Comparison of ENCODE assay signal across 8 cellular contexts in genomic region chr11:4095509-4096230, GRCh38. TPM values are rescaled to one million over a fixed set of nuclear protein-coding genes. Genes with fewer than 3 reads are reported as not detected.
DNase-seq lines count a peak whose midpoint lies in the region; ATAC-seq and TF ChIP-seq lines count a peak whose summit lies in the region.

No MANE protein-coding gene starts in this region.

- H3K4me3 ChIP-seq in OCI-LY1 (ENCODE audit: low read depth, low read length, poor library complexity, severe bottlenecking), result peak overlapping the region; percentile 85
- H3K4me3 ChIP-seq in muscle layer of colon (ENCODE audit: low read depth in 1 of 2, low read length in 2 of 2), result peak overlapping the region; percentile 62 to 70

- H3K4me3 Mint-ChIP-seq in activated CD4-positive, alpha-beta T cell treated with anti-CD3 and anti-CD28 coated beads, Interleukin-2, amount 10 ng/mL, durations not matched to agents 24 days and 14 days, result peak overlapping the region; percentile 98

- H3K4me1 ChIP-seq in OCI-LY1 (ENCODE audit: insufficient read depth, low read length, severe bottlenecking), result peaks cover 34% of the 10 kb centered on the region
- peaks cover 12% of the 10 kb centered on the region for H3K4me1 ChIP-seq in muscle layer of colon (ENCODE audit: insufficient read depth, low read length)

- no peaks in the 10 kb centered on the region for H3K9me2 ChIP-seq in OCI-LY1 (ENCODE audit: low read depth, low read length)

- TF ChIP-seq CTCF in OCI-LY1 (IDR thresholded peaks at IDR 0.05; ENCODE audit: low read length), result peak; percentile 18; the same call in 1 of the 2 replicates

- peaks cover 55% of the 10 kb centered on the region for H3K79me2 ChIP-seq in OCI-LY1 (ENCODE audit: insufficient read depth, low read length)

- H3K27ac ChIP-seq in OCI-LY1 (ENCODE audit: low read depth, low read length, poor library complexity, severe bottlenecking) (peak overlapping the region; percentile 78), muscle layer of colon (ENCODE audit: low read depth, low read length) (peak overlapping the region; percentile 97)

- H3K36me3 Mint-ChIP-seq in activated CD4-positive, alpha-beta T cell treated with anti-CD3 and anti-CD28 coated beads, Interleukin-2, amount 10 ng/mL, durations not matched to agents 24 days and 14 days (ENCODE audit: low read depth), result peaks cover 47% of the 10 kb centered on the region

- no peak overlapping the region for H2AFZ ChIP-seq in OCI-LY1 (ENCODE audit: low read length)

- no peaks in the 10 kb centered on the region for H4K20me1 ChIP-seq in OCI-LY1 (ENCODE audit: insufficient read depth, low read length)

- H3K27me3 ChIP-seq in OCI-LY1 (ENCODE audit: insufficient read depth, low read length) (no peaks in the 10 kb centered on the region), muscle layer of colon (ENCODE audit: control insufficient read depth in 1 of 2, insufficient read depth in 2 of 2, low read length in 2 of 2) (no peaks in the 10 kb centered on the region)

- H3K9ac ChIP-seq in OCI-LY1 (ENCODE audit: low read length), result peak overlapping the region; percentile 91
- peak overlapping the region; percentile 90 for H3K9ac ChIP-seq in muscle layer of colon (ENCODE audit: low read length)

- intact Hi-C loops in activated CD4-positive, alpha-beta T cell treated with anti-CD3 and anti-CD28 coated beads, Interleukin-2, amount 10 ng/mL, durations not matched to agents 24 days and 14 days (cut with micrococcal nuclease), result no loop called here

- H3K9me3 Mint-ChIP-seq in activated CD4-positive, alpha-beta T cell treated with anti-CD3 and anti-CD28 coated beads, Interleukin-2, amount 10 ng/mL, durations not matched to agents 24 days and 14 days, result no peaks in the 10 kb centered on the region

- no peaks in the 10 kb centered on the region for H3K27me3 Mint-ChIP-seq in activated CD4-positive, alpha-beta T cell treated with anti-CD3 and anti-CD28 coated beads, Interleukin-2, amount 10 ng/mL, durations not matched to agents 24 days and 14 days

- H3K9me3 ChIP-seq in OCI-LY1 (ENCODE audit: low read length) (no peaks in the 10 kb centered on the region), muscle layer of colon (ENCODE audit: low read length) (no peaks in the 10 kb centered on the region)

- H3K4me2 ChIP-seq in OCI-LY1 (ENCODE audit: low read length), result peak overlapping the region; percentile 97

- peaks cover 24% of the 10 kb centered on the region for H3K36me3 ChIP-seq in OCI-LY1 (ENCODE audit: insufficient read depth, low read length)
- H3K36me3 ChIP-seq in muscle layer of colon (ENCODE audit: insufficient read depth, low read length), result peaks cover 9% of the 10 kb centered on the region

- no peaks in the 10 kb centered on the region for H3F3A ChIP-seq in OCI-LY1 (ENCODE audit: insufficient read depth, low read length)

- no peak for ATAC-seq in HG02884 (IDR thresholded peaks at IDR 0.05; ENCODE audit: unreplicated experiment)

- DNase-seq in activated CD4-positive, alpha-beta T cell treated with anti-CD3 and anti-CD28 coated beads, Interleukin-2, amount 10 ng/mL, durations not matched to agents 24 days and 14 days, result peak; percentile 66
- no peak for DNase-seq in activated CD4-positive, alpha-beta T cell treated with anti-CD3 and anti-CD28 coated beads, Interleukin-2, amount 50 U/mL, for 4 hours
- peak; percentile 39 for DNase-seq in dedifferentiated amniotic fluid mesenchymal stem cell (ENCODE audit: extremely low spot score)
- no peak for DNase-seq in GDM1 (lab: John Stamatoyannopoulos, UW)
- DNase-seq in COLO829 (ENCODE audit: low spot score), result no peak

- peak overlapping the region; percentile 97 for H3K27ac Mint-ChIP-seq in activated CD4-positive, alpha-beta T cell treated with anti-CD3 and anti-CD28 coated beads, Interleukin-2, amount 10 ng/mL, durations not matched to agents 24 days and 14 days

- H3K4me1 Mint-ChIP-seq in activated CD4-positive, alpha-beta T cell treated with anti-CD3 and anti-CD28 coated beads, Interleukin-2, amount 10 ng/mL, durations not matched to agents 24 days and 14 days, result peaks cover 75% of the 10 kb centered on the region

RNA-seq across cellular contexts. Expression of gene RRM1, which starts 1.1 kb away (rescaled TPM):
- 166 and 184 TPM in 2 replicates for total RNA-seq in activated CD4-positive, alpha-beta T cell treated with anti-CD3 and anti-CD28 coated beads, Interleukin-2, amount 10 ng/mL, durations not matched to agents 24 days and 14 days

Comparison
In these comparisons a context has a peak if more than half of its experiments do, and no peak if none do; other contexts are left out.
1. DNase-seq: peak in activated CD4-positive, alpha-beta T cell treated with anti-CD3 and anti-CD28 coated beads, Interleukin-2, amount 10 ng/mL, durations not matched to agents 24 days and 14 days (single experiment) and dedifferentiated amniotic fluid mesenchymal stem cell (single experiment); none in activated CD4-positive, alpha-beta T cell treated with anti-CD3 and anti-CD28 coated beads, Interleukin-2, amount 50 U/mL, for 4 hours (0 of 2), GDM1 (single experiment) and COLO829 (single experiment).